ENCODE assay signal across 38 cellular contexts in the genomic region with DNA sequence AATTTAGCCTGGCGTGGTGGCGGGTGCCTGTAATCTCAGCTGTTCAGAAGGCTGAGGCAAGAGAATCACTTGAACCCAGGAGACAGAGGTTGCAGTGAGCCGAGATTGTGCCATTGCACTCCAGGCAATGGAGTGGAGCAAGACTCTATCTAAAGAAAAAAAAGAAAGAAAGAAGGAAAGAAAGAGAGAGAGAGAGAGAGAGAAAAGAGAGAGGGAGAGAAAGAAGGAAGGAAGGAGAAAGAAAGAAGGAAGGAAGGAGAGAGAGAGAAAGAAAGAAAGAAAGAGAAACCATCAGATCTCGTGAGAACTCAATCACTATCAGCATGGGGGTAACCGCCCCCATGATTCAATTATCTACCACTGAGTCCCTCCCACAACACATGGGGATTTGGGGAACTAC.
"Had no signal": no experiment of that assay in that cellular context is flagged by ENCODE, and none has a peak within 500 bp of the region (broad histone marks: within the 10 kb centered on the region; RNA-seq: fewer than 3 reads in every experiment).

No MANE protein-coding gene starts in this region.

- ATAC-seq: activated naive CD4-positive, alpha-beta T cell treated with anti-CD3 and anti-CD28 coated beads, Interleukin-2, amount 50 U/mL, for 72 hours; activated naive CD8-positive, alpha-beta T cell treated with anti-CD3 and anti-CD28 coated beads, Interleukin-2, amount 50 U/mL, for 24 hours; activated T-cell treated with anti-CD3 and anti-CD28 coated beads, Interleukin-2, amount 50 U/mL, for 4 hours; activated T-cell treated with anti-CD3 and anti-CD28 coated beads, Interleukin-2, amount 50 U/mL, for 72 hours; activated T-helper 17 cell treated with anti-CD3 and anti-CD28 coated beads, Interleukin-2, amount 50 U/mL, for 72 hours; body of pancreas had no signal

- H3K36me3 Mint-ChIP-seq: activated naive CD4-positive, alpha-beta T cell treated with anti-CD3 and anti-CD28 coated beads, Interleukin-2, amount 10 ng/mL, durations not matched to agents 7 days and 5 days had no signal

- H3K9me3 ChIP-seq: adrenal gland, ascending aorta, body of pancreas, breast epithelium had no signal

- H3K36me3 ChIP-seq: adrenal gland, ascending aorta, brain microvascular endothelial cell, breast epithelium, cardiac muscle cell had no signal

- H3K27me3 Mint-ChIP-seq: activated naive CD4-positive, alpha-beta T cell treated with anti-CD3 and anti-CD28 coated beads, Interleukin-2, amount 10 ng/mL, durations not matched to agents 7 days and 5 days; activated naive CD8-positive, alpha-beta T cell; activated naive CD8-positive, alpha-beta T cell treated with anti-CD3 and anti-CD28 coated beads for 36 hours; activated naive CD8-positive, alpha-beta T cell treated with anti-CD3 and anti-CD28 coated beads, Interleukin-2, amount 10 ng/mL, durations not matched to agents 7 days and 5 days; activated naive CD8-positive, alpha-beta T cell treated with anti-CD3 and anti-CD28 coated beads, Interleukin-2, amount 50 U/mL, for 24 hours; activated T-cell treated with anti-CD3 and anti-CD28 coated beads, Interleukin-2, amount 50 U/mL, for 24 hours; activated T-helper 17 cell treated with anti-CD3 and anti-CD28 coated beads, Interleukin-2, amount 50 U/mL, for 72 hours; brain had no signal

- DNase-seq: activated effector memory CD4-positive, alpha-beta T cell treated with anti-CD3 and anti-CD28 coated beads, Interleukin-2, amount 50 U/mL, for 16 hours; activated effector memory CD4-positive, alpha-beta T cell treated with Interleukin-2 at 50 U/mL for 16 hours; activated gamma-delta T cell; activated gamma-delta T cell treated with Interleukin-2 at 50 U/mL for 16 hours; activated naive CD4-positive, alpha-beta T cell; activated naive CD4-positive, alpha-beta T cell treated with anti-CD3 and anti-CD28 coated beads for 36 hours; activated naive CD4-positive, alpha-beta T cell treated with anti-CD3 and anti-CD28 coated beads, Interleukin-2, amount 10 ng/mL, durations not matched to agents 7 days and 5 days; activated naive CD4-positive, alpha-beta T cell treated with anti-CD3 and anti-CD28 coated beads, Interleukin-2, amount 50 U/mL, for 16 hours; activated naive CD8-positive, alpha-beta T cell treated with anti-CD3 and anti-CD28 coated beads for 36 hours; activated naive CD8-positive, alpha-beta T cell treated with anti-CD3 and anti-CD28 coated beads, Interleukin-2, amount 10 ng/mL, durations not matched to agents 7 days and 5 days; activated naive CD8-positive, alpha-beta T cell treated with anti-CD3 and anti-CD28 coated beads, Interleukin-2, amount 50 U/mL, for 24 hours; activated T-cell treated with anti-CD3 and anti-CD28 coated beads for 4 hours; activated T-cell treated with anti-CD3 and anti-CD28 coated beads, Interleukin-2, amount 50 U/mL, for 1 hour; activated T-cell treated with anti-CD3 and anti-CD28 coated beads, Interleukin-2, amount 50 U/mL, for 24 hours; activated T-cell treated with anti-CD3 and anti-CD28 coated beads, Interleukin-2, amount 50 U/mL, for 4 hours; activated T-cell treated with anti-CD3 and anti-CD28 coated beads, Interleukin-2, amount 50 U/mL, for 48 hours; activated T-cell treated with anti-CD3 and anti-CD28 coated beads, Interleukin-2, amount 50 U/mL, for 72 hours; adrenal gland; amniotic stem cell; amygdala; anterior cingulate cortex; aorta; body of pancreas; brain microvascular endothelial cell; caudate nucleus; central memory CD4-positive, alpha-beta T cell; cerebellar nuclear complex had no signal

- H3K4me3 ChIP-seq: adrenal gland, ascending aorta, body of pancreas, breast epithelium, cardiac muscle cell had no signal

- H3K4me1 Mint-ChIP-seq: activated naive CD8-positive, alpha-beta T cell treated with anti-CD3 and anti-CD28 coated beads for 36 hours; activated naive CD8-positive, alpha-beta T cell treated with anti-CD3 and anti-CD28 coated beads, Interleukin-2, amount 10 ng/mL, durations not matched to agents 7 days and 5 days; activated naive CD8-positive, alpha-beta T cell treated with anti-CD3 and anti-CD28 coated beads, Interleukin-2, amount 50 U/mL, for 24 hours; activated T-helper 17 cell treated with anti-CD3 and anti-CD28 coated beads, Interleukin-2, amount 50 U/mL, for 72 hours had no signal

- H3K27me3 ChIP-seq: adrenal gland, ascending aorta, body of pancreas, brain microvascular endothelial cell, breast epithelium, cardiac muscle cell had no signal

- FAIRE-seq: astrocyte, bronchial epithelial cell had no signal

- H3K27ac Mint-ChIP-seq: activated naive CD4-positive, alpha-beta T cell treated with anti-CD3 and anti-CD28 coated beads for 36 hours; activated naive CD4-positive, alpha-beta T cell treated with anti-CD3 and anti-CD28 coated beads, Interleukin-2, amount 10 ng/mL, durations not matched to agents 7 days and 5 days; activated naive CD8-positive, alpha-beta T cell; activated naive CD8-positive, alpha-beta T cell treated with anti-CD3 and anti-CD28 coated beads for 36 hours; activated naive CD8-positive, alpha-beta T cell treated with anti-CD3 and anti-CD28 coated beads, Interleukin-2, amount 10 ng/mL, durations not matched to agents 7 days and 5 days; activated naive CD8-positive, alpha-beta T cell treated with anti-CD3 and anti-CD28 coated beads, Interleukin-2, amount 50 U/mL, for 24 hours; activated T-cell treated with anti-CD3 and anti-CD28 coated beads, Interleukin-2, amount 50 U/mL, for 24 hours; activated T-cell treated with anti-CD3 and anti-CD28 coated beads, Interleukin-2, amount 50 U/mL, for 72 hours; activated T-helper 1 cell treated with anti-CD3 and anti-CD28 coated beads, Interleukin-12 subunit alpha, Interleukin-12 subunit beta, Interleukin-2, Interleukin-4 antibody, amounts not matched to agents 30 ng/mL and 10 ng/mL and 1 ng/mL, durations not matched to agents 14 hours and 24 hours and 36 hours; activated T-helper 17 cell treated with anti-CD3 and anti-CD28 coated beads, Interleukin-2, amount 50 U/mL, for 72 hours; activated T-helper 2 cell treated with anti-CD3 and anti-CD28 coated beads, Interferon-gamma antibody, Interleukin-2, Interleukin-4, amounts not matched to agents 10 μg/mL and 5 μg/mL and 100 μg/mL, durations not matched to agents 14 hours and 24 hours and 36 hours; brain had no signal

- H3K4me3 Mint-ChIP-seq: activated naive CD4-positive, alpha-beta T cell treated with anti-CD3 and anti-CD28 coated beads for 36 hours; activated naive CD4-positive, alpha-beta T cell treated with anti-CD3 and anti-CD28 coated beads, Interleukin-2, amount 10 ng/mL, durations not matched to agents 7 days and 5 days; activated naive CD8-positive, alpha-beta T cell; activated naive CD8-positive, alpha-beta T cell treated with anti-CD3 and anti-CD28 coated beads for 36 hours; activated naive CD8-positive, alpha-beta T cell treated with anti-CD3 and anti-CD28 coated beads, Interleukin-2, amount 10 ng/mL, durations not matched to agents 7 days and 5 days; activated naive CD8-positive, alpha-beta T cell treated with anti-CD3 and anti-CD28 coated beads, Interleukin-2, amount 50 U/mL, for 24 hours; activated T-cell treated with anti-CD3 and anti-CD28 coated beads, Interleukin-2, amount 50 U/mL, for 24 hours; activated T-cell treated with anti-CD3 and anti-CD28 coated beads, Interleukin-2, amount 50 U/mL, for 4 hours; activated T-cell treated with anti-CD3 and anti-CD28 coated beads, Interleukin-2, amount 50 U/mL, for 72 hours; activated T-helper 1 cell treated with anti-CD3 and anti-CD28 coated beads, Interleukin-12 subunit alpha, Interleukin-12 subunit beta, Interleukin-2, Interleukin-4 antibody, amounts not matched to agents 30 ng/mL and 10 ng/mL and 1 ng/mL, durations not matched to agents 14 hours and 24 hours and 36 hours; activated T-helper 17 cell treated with anti-CD3 and anti-CD28 coated beads, Interleukin-2, amount 50 U/mL, for 72 hours; brain had no signal

- H3K9me3 Mint-ChIP-seq: activated naive CD4-positive, alpha-beta T cell treated with anti-CD3 and anti-CD28 coated beads for 36 hours; activated naive CD4-positive, alpha-beta T cell treated with anti-CD3 and anti-CD28 coated beads, Interleukin-2, amount 10 ng/mL, durations not matched to agents 7 days and 5 days; activated naive CD8-positive, alpha-beta T cell treated with anti-CD3 and anti-CD28 coated beads for 36 hours; activated naive CD8-positive, alpha-beta T cell treated with anti-CD3 and anti-CD28 coated beads, Interleukin-2, amount 50 U/mL, for 24 hours; activated T-cell treated with anti-CD3 and anti-CD28 coated beads, Interleukin-2, amount 50 U/mL, for 24 hours; activated T-cell treated with anti-CD3 and anti-CD28 coated beads, Interleukin-2, amount 50 U/mL, for 4 hours; activated T-cell treated with anti-CD3 and anti-CD28 coated beads, Interleukin-2, amount 50 U/mL, for 72 hours; activated T-helper 1 cell treated with anti-CD3 and anti-CD28 coated beads, Interleukin-12 subunit alpha, Interleukin-12 subunit beta, Interleukin-2, Interleukin-4 antibody, amounts not matched to agents 30 ng/mL and 10 ng/mL and 1 ng/mL, durations not matched to agents 14 hours and 24 hours and 36 hours; activated T-helper 17 cell treated with anti-CD3 and anti-CD28 coated beads, Interleukin-2, amount 50 U/mL, for 72 hours; activated T-helper 2 cell treated with anti-CD3 and anti-CD28 coated beads, Interferon-gamma antibody, Interleukin-2, Interleukin-4, amounts not matched to agents 10 μg/mL and 5 μg/mL and 100 μg/mL, durations not matched to agents 14 hours and 24 hours and 36 hours had no signal

- H3K27ac ChIP-seq: adrenal gland, ascending aorta, body of pancreas, brain microvascular endothelial cell, cardiac muscle cell had no signal
